11 cellular contexts compared by ENCODE assay signal in the genomic region with DNA sequence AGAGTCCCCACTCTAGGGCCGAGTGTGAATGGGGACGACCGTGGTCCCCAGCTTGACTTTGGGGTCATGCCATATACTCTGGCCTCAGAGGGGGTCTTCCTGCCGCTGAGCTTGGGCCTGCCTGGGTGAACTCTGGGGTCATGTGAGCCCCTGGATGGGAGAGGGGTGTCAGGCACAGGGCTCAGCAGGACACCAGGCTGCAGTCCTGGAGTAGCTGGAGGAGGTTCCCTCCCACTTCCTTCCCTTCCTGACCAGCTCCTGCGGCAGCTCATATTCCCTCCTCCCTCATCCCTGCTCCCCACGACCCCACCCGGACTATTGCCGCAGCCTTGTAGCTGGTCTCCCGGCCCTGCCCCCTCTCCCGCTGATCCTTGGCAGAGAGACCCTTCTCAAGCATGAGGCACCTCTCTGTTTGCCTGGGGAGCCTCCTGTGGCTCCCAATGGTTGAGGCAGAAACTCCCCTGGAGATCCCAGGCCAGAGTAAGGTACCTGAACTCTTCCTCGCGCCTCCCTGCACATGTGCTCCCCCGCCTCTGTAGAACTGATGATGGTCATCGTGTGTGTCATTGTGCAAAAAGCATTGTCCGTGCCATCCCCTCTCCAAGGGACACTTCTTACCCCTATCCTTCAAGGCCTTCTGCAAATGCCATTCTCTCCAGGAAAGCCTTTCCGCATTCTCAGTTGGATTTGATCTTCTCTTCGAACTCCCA. TPM values are rescaled to one million over a fixed set of nuclear protein-coding genes. Genes with fewer than 3 reads are reported as not detected.
DNase-seq lines count a peak whose midpoint lies in the region; ATAC-seq and TF ChIP-seq lines count a peak whose summit lies in the region.
"Had no signal": no experiment of that assay in that cellular context is flagged by ENCODE, and none has a peak within 500 bp of the region (broad histone marks: within the 10 kb centered on the region; RNA-seq: fewer than 3 reads in every experiment).

No MANE protein-coding gene starts in this region.

- H3K4me3 Mint-ChIP-seq in CD8-positive, alpha-beta memory T cell: peak overlapping the region; percentile 93 to 100 (median 99)
- peak overlapping the region; percentile 97 for H3K4me3 Mint-ChIP-seq in activated B cell treated with CpG ODN at 0.5 μM for 24 hours

- H3K36me3 ChIP-seq in CD8-positive, alpha-beta memory T cell (ENCODE audit: insufficient read depth, low read length): no peaks in the 10 kb centered on the region
- no peaks in the 10 kb centered on the region for H3K36me3 ChIP-seq in gastroesophageal sphincter
- no peaks in the 10 kb centered on the region for H3K36me3 ChIP-seq in rectal smooth muscle tissue (ENCODE audit: control insufficient read depth, insufficient read depth, low read length)
- no peaks in the 10 kb centered on the region for H3K36me3 ChIP-seq in body of pancreas (replicated peaks in 1 of 2; ENCODE audit: insufficient read depth in 1 of 2, low read depth in 2 of 2)

- peak overlapping the region; percentile 95 for H3K27ac ChIP-seq in CD8-positive, alpha-beta memory T cell (ENCODE audit: low read depth, low read length)
- H3K27ac ChIP-seq in gastroesophageal sphincter (peak overlapping the region in 3 of 4 donors; percentile 77 to 89 (median 84)), rectal smooth muscle tissue (ENCODE audit: low read depth, low read length) (no peak overlapping the region), body of pancreas (peak overlapping the region in 2 of 4 donors; percentile 61 to 75)

- TF ChIP-seq POLR2A in gastroesophageal sphincter (IDR thresholded peaks at IDR 0.05): no peak
- no peak for TF ChIP-seq POLR2A in body of pancreas (IDR thresholded peaks at IDR 0.05)

- no peak for TF ChIP-seq CTCF in activated B cell treated with CpG ODN at 0.5 μM for 24 hours (IDR thresholded peaks at IDR 0.05)
- TF ChIP-seq CTCF in gastroesophageal sphincter (IDR thresholded peaks at IDR 0.05): no peak
- no peak for TF ChIP-seq CTCF in body of pancreas (IDR thresholded peaks at IDR 0.05)

- ATAC-seq in activated B cell treated with CpG ODN at 0.5 μM for 24 hours (ENCODE audit: low read depth) (no peak), gastroesophageal sphincter (no peak), body of pancreas (no peak)

- peaks cover 71 to 84% (median 76%) of the 10 kb centered on the region in 3 donors for H3K4me1 Mint-ChIP-seq in CD8-positive, alpha-beta memory T cell
- peaks cover 71% of the 10 kb centered on the region for H3K4me1 Mint-ChIP-seq in activated B cell treated with CpG ODN at 0.5 μM for 24 hours

- CTCF ChIA-PET in CD8-positive, alpha-beta memory T cell (lab: Charles Lee): interaction anchor here (0.6 to 2.0 kb wide), 7 partner anchors 8 to 61 kb away, joined by 3 to 14 read pairs (median 5); partner anchors contain the start of gene VPS13D
- CTCF ChIA-PET in activated B cell treated with CpG ODN at 0.5 μM for 24 hours (lab: Charles Lee): interaction anchor here (0.9 to 3.3 kb wide), 5 partner anchors 9 to 44 kb away, joined by 3 to 27 read pairs (median 3); no protein-coding TSS in a partner anchor

- peaks cover 67% of the 10 kb centered on the region for H3K4me1 ChIP-seq in CD8-positive, alpha-beta memory T cell (ENCODE audit: insufficient read depth, low read length)
- peaks cover 0 to 56% (median 7%) of the 10 kb centered on the region in 3 donors for H3K4me1 ChIP-seq in gastroesophageal sphincter
- no peaks in the 10 kb centered on the region for H3K4me1 ChIP-seq in rectal smooth muscle tissue (ENCODE audit: control insufficient read depth, insufficient read depth, low read length)
- peaks cover 11% of the 10 kb centered on the region for H3K4me1 ChIP-seq in body of pancreas

- POLR2A ChIA-PET in CD8-positive, alpha-beta memory T cell (lab: Charles Lee): interaction anchor here (1.1 to 2.7 kb wide), 4 partner anchors 9 to 19 kb away, joined by 3 to 11 read pairs (median 7); no protein-coding TSS in a partner anchor
- POLR2A ChIA-PET in activated B cell treated with CpG ODN at 0.5 μM for 24 hours (lab: Charles Lee): interaction anchor here (1.1 to 10.9 kb wide), 7 partner anchors 9 to 261 kb away, joined by 3 to 187 read pairs (median 6); no protein-coding TSS in a partner anchor

- H3K9me3 Mint-ChIP-seq in CD8-positive, alpha-beta memory T cell: no peaks in the 10 kb centered on the region
- H3K9me3 Mint-ChIP-seq in activated B cell treated with CpG ODN at 0.5 μM for 24 hours: no peaks in the 10 kb centered on the region
- H3K9me3 Mint-ChIP-seq: neural crest cell had no signal

- H3K36me3 Mint-ChIP-seq in CD8-positive, alpha-beta memory T cell: peaks cover 3 to 36% (median 4%) of the 10 kb centered on the region in 3 donors
- H3K36me3 Mint-ChIP-seq in activated B cell treated with CpG ODN at 0.5 μM for 24 hours (ENCODE audit: low read depth): peaks cover 33% of the 10 kb centered on the region

- peak overlapping the region; percentile 91 for H3K4me3 ChIP-seq in CD8-positive, alpha-beta memory T cell (ENCODE audit: low read length)
- H3K4me3 ChIP-seq in gastroesophageal sphincter: peak overlapping the region; percentile 77 to 84
- peak overlapping the region; percentile 69 for H3K4me3 ChIP-seq in rectal smooth muscle tissue (ENCODE audit: low read length)
- H3K4me3 ChIP-seq in body of pancreas: peak overlapping the region in 1 of 2 donors; percentile 33

- intact Hi-C loops in activated B cell treated with CpG ODN at 0.5 μM for 24 hours (cut with micrococcal nuclease) (no loop called here), body of pancreas (cut with DNase I) (no loop called here)

- no peak for DNase-seq in CD8-positive, alpha-beta memory T cell
- no peak for DNase-seq in activated B cell treated with CpG ODN at 0.5 μM for 24 hours
- DNase-seq in HuH-7 (ENCODE audit: low spot score): no peak
- no peak for DNase-seq in SHP77 treated with DMSO at 0.1 percent for 48 hours (lab: John Stamatoyannopoulos, UW)
- DNase-seq in DMS 273 treated with DMSO at 0.1 percent for 48 hours (lab: John Stamatoyannopoulos, UW): no peak
- DNase-seq in body of pancreas: no peak
- DNase-seq: DND-41, NCI-H345 had no signal

- WGBS in gastroesophageal sphincter (ENCODE audit: low coverage in 1 of 2), 2 donors: 78 to 79% methylated on average over 5 to 7 of the region's 17 CpGs
- WGBS in body of pancreas, 2 donors: 44 to 65% methylated on average over 16 to 17 of the region's 17 CpGs

- peak overlapping the region; percentile 7 for H3K9ac ChIP-seq in rectal smooth muscle tissue (ENCODE audit: low read length)

- no peak for TF ChIP-seq EP300 in gastroesophageal sphincter (IDR thresholded peaks at IDR 0.05)

- H3K27ac Mint-ChIP-seq in CD8-positive, alpha-beta memory T cell: peak overlapping the region; percentile 90 to 100 (median 99)
- peak overlapping the region; percentile 47 for H3K27ac Mint-ChIP-seq in activated B cell treated with CpG ODN at 0.5 μM for 24 hours

- H3K27me3 Mint-ChIP-seq in CD8-positive, alpha-beta memory T cell: peaks cover 0 to 3% of the 10 kb centered on the region in 2 donors
- H3K27me3 Mint-ChIP-seq in activated B cell treated with CpG ODN at 0.5 μM for 24 hours: no peaks in the 10 kb centered on the region

- no peaks in the 10 kb centered on the region for H3K9me3 ChIP-seq in CD8-positive, alpha-beta memory T cell (ENCODE audit: low read length)
- H3K9me3 ChIP-seq in gastroesophageal sphincter (no peaks in the 10 kb centered on the region), body of pancreas (no peaks in the 10 kb centered on the region)

- no peaks in the 10 kb centered on the region for H3K27me3 ChIP-seq in CD8-positive, alpha-beta memory T cell (ENCODE audit: insufficient read depth, low read length, poor library complexity, severe bottlenecking)
- H3K27me3 ChIP-seq in gastroesophageal sphincter (peaks cover 49% of the 10 kb centered on the region), rectal smooth muscle tissue (ENCODE audit: control insufficient read depth, insufficient read depth, low read length) (no peaks in the 10 kb centered on the region), body of pancreas (no peaks in the 10 kb centered on the region)

RNA-seq across cellular contexts. Expression of gene TNFRSF1B, which starts 1.8 kb away (rescaled TPM):
- 100 to 1,000 TPM; 169 to 174 TPM for total RNA-seq in CD8-positive, alpha-beta memory T cell
- polyA plus RNA-seq in CD8-positive, alpha-beta memory T cell: 164 TPM
- 89.0 and 98.6 TPM in 2 replicates for total RNA-seq in activated B cell treated with CpG ODN at 0.5 μM for 24 hours
- 10 to 100 TPM; 10.9 to 34.9 (median 31.0) TPM for total RNA-seq in gastroesophageal sphincter
- total RNA-seq in body of pancreas: 10 to 100 TPM; 13.7 to 28.7 TPM
